In the genomic region with DNA sequence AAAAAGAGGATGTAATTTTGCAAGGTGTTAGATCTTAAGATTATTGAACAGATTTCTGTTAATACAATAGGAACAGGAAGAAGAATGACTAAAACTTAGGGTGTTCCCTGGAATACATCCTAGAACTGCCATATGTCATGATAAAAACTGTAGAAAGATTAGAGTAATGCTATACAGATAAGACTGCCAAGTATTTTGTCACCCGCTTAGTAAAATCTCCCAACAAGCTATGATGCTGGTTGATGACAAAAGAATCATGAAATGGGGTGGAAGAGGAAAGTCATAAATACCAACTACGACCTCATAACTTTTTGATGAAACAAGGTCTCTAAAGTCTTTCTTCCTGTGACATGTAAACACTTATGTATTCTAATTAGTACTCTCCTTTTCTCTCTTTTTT, we compare ENCODE assay signal across 35 cellular contexts.
DNase-seq lines count a peak whose midpoint lies in the region; FAIRE-seq and TF ChIP-seq lines count a peak whose summit lies in the region.
"Had no signal": no experiment of that assay in that cellular context is flagged by ENCODE, and none has a peak within 500 bp of the region (broad histone marks: within the 10 kb centered on the region; RNA-seq: fewer than 3 reads in every experiment).

No MANE protein-coding gene starts in this region.

- H3K27me3 ChIP-seq in trophoblast cell (ENCODE audit: insufficient read depth, low read length) = no peaks in the 10 kb centered on the region
- H3K27me3 ChIP-seq: BLaER1 treated with 17β-estradiol and CSF1 and Interleukin-3, amounts not matched to agents 10 nM and 100 nM; cardiac muscle cell; colonic mucosa; heart right ventricle; MG63; sigmoid colon; transverse colon had no signal

- no peak overlapping the region for H3K4me2 ChIP-seq in trophoblast cell (ENCODE audit: low read length)
- H3K4me2 ChIP-seq: BLaER1 treated with 17β-estradiol and CSF1 and Interleukin-3, amounts not matched to agents 10 nM and 100 nM; KMS-11 had no signal

- no peak overlapping the region for H4K91ac ChIP-seq in trophoblast cell (ENCODE audit: low read depth, low read length)

- no peak overlapping the region for H2BK5ac ChIP-seq in trophoblast cell (ENCODE audit: low read depth, low read length, poor library complexity)

- no peak overlapping the region for H4K8ac ChIP-seq in trophoblast cell (ENCODE audit: low read depth, low read length)

- intact Hi-C loops in kidney (cut with DNase I) = no loop called here

- H3K4me3 ChIP-seq in fibroblast of mammary gland (ENCODE audit: control insufficient read depth, low read depth, low read length) = no peak overlapping the region
- H3K4me3 ChIP-seq in trophoblast cell (ENCODE audit: low read depth, low read length) = no peak overlapping the region
- H3K4me3 ChIP-seq in kidney (ENCODE audit: low read length in 2 of 2) = no peak overlapping the region
- H3K4me3 ChIP-seq: BLaER1 treated with 17β-estradiol and CSF1 and Interleukin-3, amounts not matched to agents 10 nM and 100 nM; cardiac muscle cell; colonic mucosa; heart right ventricle; lung; MG63; sigmoid colon; transverse colon had no signal

- H3K9me3 ChIP-seq in trophoblast cell (ENCODE audit: insufficient read depth, low read depth, low read length) (no peaks in the 10 kb centered on the region), kidney (ENCODE audit: control insufficient read depth in 1 of 2, low read length in 2 of 2) (no peaks in the 10 kb centered on the region)
- H3K9me3 ChIP-seq: BLaER1 treated with 17β-estradiol and CSF1 and Interleukin-3, amounts not matched to agents 10 nM and 100 nM; colonic mucosa; MG63; sigmoid colon; transverse colon had no signal

- no peak overlapping the region for H4K12ac ChIP-seq in trophoblast cell (ENCODE audit: low read depth, low read length)

- no peaks in the 10 kb centered on the region for H3K79me1 ChIP-seq in trophoblast cell (ENCODE audit: low read length)

- H2AFZ ChIP-seq in trophoblast cell (ENCODE audit: insufficient read depth, low read length, poor library complexity) = no peak overlapping the region

- no peak overlapping the region for H2BK12ac ChIP-seq in trophoblast cell (ENCODE audit: low read length)

- no peaks in the 10 kb centered on the region for H3K79me2 ChIP-seq in trophoblast cell (ENCODE audit: control insufficient read depth, insufficient read depth, low read length, poor library complexity)

- H3K36me3 ChIP-seq in trophoblast cell (ENCODE audit: control insufficient read depth in 1 of 2, insufficient read depth in 2 of 2, low read length in 2 of 2) = no peaks in the 10 kb centered on the region
- no peaks in the 10 kb centered on the region for H3K36me3 ChIP-seq in kidney (ENCODE audit: control insufficient read depth in 1 of 2, insufficient read depth in 2 of 2, low read length in 2 of 2)
- H3K36me3 ChIP-seq: BLaER1 treated with 17β-estradiol and CSF1 and Interleukin-3, amounts not matched to agents 10 nM and 100 nM; cardiac muscle cell; colonic mucosa; heart right ventricle; MG63; sigmoid colon; transverse colon; WERI-Rb-1 had no signal

- H3K4ac ChIP-seq in trophoblast cell (ENCODE audit: low read depth, low read length) = no peak overlapping the region

- no peak overlapping the region for H2BK120ac ChIP-seq in trophoblast cell (ENCODE audit: insufficient read depth, low read length, poor library complexity)

- no peak for FAIRE-seq in kidney (lab: Jason Lieb, UNC)
- FAIRE-seq: frontal cortex, GM19239, H54, RCC 7860 had no signal

- H3K9ac ChIP-seq in trophoblast cell (ENCODE audit: low read length) (no peak overlapping the region), kidney (ENCODE audit: low read length in 2 of 2) (no peak overlapping the region)
- H3K9ac ChIP-seq: BLaER1 treated with 17β-estradiol and CSF1 and Interleukin-3, amounts not matched to agents 10 nM and 100 nM; KMS-11 had no signal

- TF ChIP-seq CTCF in fibroblast of mammary gland (conservative IDR thresholded peaks at IDR 0.05; ENCODE audit: control insufficient read depth, insufficient read depth, low read depth, low read length) (no peak), kidney (IDR thresholded peaks at IDR 0.05; ENCODE audit: borderline replicate concordance, extremely low read depth, insufficient read depth) (no peak)

- no peak overlapping the region for H3K27ac ChIP-seq in trophoblast cell (ENCODE audit: low read depth, low read length)
- no peak overlapping the region for H3K27ac ChIP-seq in kidney (ENCODE audit: low read depth in 2 of 2, low read length in 2 of 2)
- H3K27ac ChIP-seq: BLaER1 treated with 17β-estradiol and CSF1 and Interleukin-3, amounts not matched to agents 10 nM and 100 nM; cardiac muscle cell; colonic mucosa; epithelial cell of prostate; HL-60; KMS-11; transverse colon; WERI-Rb-1 had no signal

- H3K18ac ChIP-seq in trophoblast cell (ENCODE audit: low read length) = no peak overlapping the region

- no peak overlapping the region for H3K14ac ChIP-seq in trophoblast cell (ENCODE audit: low read length)

- H3K23ac ChIP-seq in trophoblast cell (ENCODE audit: low read length) = no peak overlapping the region

- DNase-seq in DMS 273 (lab: John Stamatoyannopoulos, UW; ENCODE audit: unreplicated experiment) (peak; percentile 42), NCI-H226 (peak; percentile 29), fibroblast of mammary gland (ENCODE audit: low read depth) (peak; percentile 85), trophoblast cell (peak; percentile 23 to 80), kidney (no peak), SHP77 (lab: John Stamatoyannopoulos, UW) (no peak), DMS153 (lab: John Stamatoyannopoulos, UW) (no peak), NCI-H1105 treated with DMSO at 0.1 percent for 48 hours (lab: John Stamatoyannopoulos, UW) (no peak)
- DNase-seq: activated CD4-positive, alpha-beta T cell treated with anti-CD3 and anti-CD28 coated beads for 48 hours; activated CD8-positive, alpha-beta memory T cell treated with anti-CD3 and anti-CD28 coated beads for 24 hours; activated T-cell treated with anti-CD3 and anti-CD28 coated beads for 4 hours; colonic mucosa; effector CD4-positive, alpha-beta T cell; GF-D8; heart right ventricle; MG63; NCI-H2081; NCI-H345; NCI-H748 treated with DMSO at 0.1 percent for 48 hours; SIG-M5; sigmoid colon; stimulated activated CD4-positive, alpha-beta T cell treated with anti-CD3 and anti-CD28 coated beads, Interleukin-4, amount 100 ng/mL, for 24 hours; SW 1271; transverse colon; WERI-Rb-1 had no signal

- H3K4me1 ChIP-seq in trophoblast cell (ENCODE audit: control insufficient read depth in 1 of 2, insufficient read depth in 2 of 2, low read length in 2 of 2) = peaks cover 0 to 2% of the 10 kb centered on the region in 2 experiments
- H3K4me1 ChIP-seq in kidney (ENCODE audit: control insufficient read depth in 1 of 2, insufficient read depth in 1 of 2, low read depth in 1 of 2, low read length in 2 of 2) = no peaks in the 10 kb centered on the region
- H3K4me1 ChIP-seq: BLaER1 treated with 17β-estradiol and CSF1 and Interleukin-3, amounts not matched to agents 10 nM and 100 nM; colonic mucosa; heart right ventricle had no signal

- WGBS in trophoblast cell (ENCODE audit: extremely low coverage, insufficient coverage, insufficient read length) = no CpG with 5 or more reads among the region's 2 CpGs

- no peak overlapping the region for H2AK5ac ChIP-seq in trophoblast cell (ENCODE audit: low read length)

Comparison
In these comparisons a context has a peak if more than half of its experiments do, and no peak if none do; other contexts are left out.
1. DNase-seq: peak in DMS 273 (single experiment), NCI-H226 (single experiment), fibroblast of mammary gland (single experiment) and trophoblast cell (2 of 2); none in kidney (single experiment), SHP77 (0 of 2), DMS153 (single experiment) and NCI-H1105 treated with DMSO at 0.1 percent for 48 hours (single experiment).